ENCODE assay signal across 31 cellular contexts in the genomic region with DNA sequence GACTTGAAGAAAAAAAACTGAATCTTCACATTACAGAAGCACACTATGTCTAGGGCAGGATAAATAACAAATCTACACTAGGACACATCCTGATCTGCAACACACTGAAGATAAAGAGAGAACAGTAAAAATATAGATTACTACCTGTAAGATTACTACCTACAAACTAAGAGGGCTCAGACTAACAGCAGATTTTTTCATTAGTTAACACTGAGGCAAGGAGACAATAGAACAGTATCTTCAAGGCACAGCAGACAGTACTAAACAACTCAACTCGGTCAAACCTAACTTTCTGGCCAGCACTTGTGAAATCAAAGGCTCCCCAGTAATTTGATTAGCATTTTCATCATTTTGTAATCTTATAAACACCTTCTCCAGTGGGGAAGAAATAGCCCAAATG.
"Had no signal": no experiment of that assay in that cellular context is flagged by ENCODE, and none has a peak within 500 bp of the region (broad histone marks: within the 10 kb centered on the region; RNA-seq: fewer than 3 reads in every experiment).

No MANE protein-coding gene starts in this region.

- FAIRE-seq: urothelium cell line had no signal

- H3K4me3 Mint-ChIP-seq: activated CD8-positive, alpha-beta T cell treated with anti-CD3 and anti-CD28 coated beads for 36 hours; activated naive CD4-positive, alpha-beta T cell treated with anti-CD3 and anti-CD28 coated beads, Interleukin-2, amount 10 ng/mL, durations not matched to agents 7 days and 5 days; activated naive CD8-positive, alpha-beta T cell treated with anti-CD3 and anti-CD28 coated beads, Interleukin-2, amount 10 ng/mL, durations not matched to agents 7 days and 5 days; activated T-helper 1 cell treated with anti-CD3 and anti-CD28 coated beads, Interleukin-12 subunit alpha, Interleukin-12 subunit beta, Interleukin-2, Interleukin-4 antibody, amounts not matched to agents 30 ng/mL and 10 ng/mL and 1 ng/mL, durations not matched to agents 14 hours and 24 hours and 36 hours; mesothelial cell of epicardium; natural killer cell; neural progenitor cell; stimulated activated memory B cell treated with anti-CD40 and anti-IgM and Interleukin-4, amounts not matched to agents 10 μg/mL and 1 μg/mL and 100 μg/mL, for 72 hours had no signal

- H3K9ac ChIP-seq: neural progenitor cell, parathyroid adenoma had no signal

- H3K9me3 ChIP-seq: ascending aorta, gastroesophageal sphincter, psoas muscle had no signal

- DNase-seq: activated CD4-positive, alpha-beta T cell treated with anti-CD3 and anti-CD28 coated beads for 1 hour; activated CD4-positive, alpha-beta T cell treated with anti-CD3 and anti-CD28 coated beads, Interleukin-2, amount 50 U/mL, for 1 hour; activated CD8-positive, alpha-beta T cell treated with anti-CD3 and anti-CD28 coated beads for 36 hours; activated gamma-delta T cell; activated naive CD4-positive, alpha-beta T cell treated with anti-CD3 and anti-CD28 coated beads, Interleukin-2, amount 10 ng/mL, durations not matched to agents 7 days and 5 days; activated naive CD8-positive, alpha-beta T cell treated with anti-CD3 and anti-CD28 coated beads, Interleukin-2, amount 10 ng/mL, durations not matched to agents 7 days and 5 days; brain microvascular endothelial cell; dorsolateral prefrontal cortex; effector memory CD4-positive, alpha-beta T cell; erythroblast; left colon; mammary epithelial cell; natural killer cell; occipital lobe; psoas muscle; stimulated activated CD4-positive, alpha-beta T cell treated with anti-CD3 and anti-CD28 coated beads, Interleukin-1b, Interleukin-23, amount 100 ng/mL, for 48 hours; stimulated activated CD4-positive, alpha-beta T cell treated with anti-CD3 and anti-CD28 coated beads, Interleukin-4, amount 100 ng/mL, for 4 hours; stimulated activated CD8-positive, alpha-beta memory T cell treated with anti-CD3 and anti-CD28 coated beads, Interleukin-4, amount 100 ng/mL, for 48 hours; T-helper 2 cell; trophoblast cell had no signal

- ATAC-seq: activated CD8-positive, alpha-beta T cell treated with anti-CD3 and anti-CD28 coated beads for 36 hours; gastroesophageal sphincter; natural killer cell; psoas muscle; stimulated activated memory B cell treated with anti-CD40 and anti-IgM and Interleukin-4, amounts not matched to agents 10 μg/mL and 1 μg/mL and 100 μg/mL, for 72 hours had no signal

- H3K9me3 Mint-ChIP-seq: activated naive CD4-positive, alpha-beta T cell treated with anti-CD3 and anti-CD28 coated beads, Interleukin-2, amount 10 ng/mL, durations not matched to agents 7 days and 5 days; activated naive CD8-positive, alpha-beta T cell treated with anti-CD3 and anti-CD28 coated beads, Interleukin-2, amount 10 ng/mL, durations not matched to agents 7 days and 5 days; activated T-helper 1 cell treated with anti-CD3 and anti-CD28 coated beads, Interleukin-12 subunit alpha, Interleukin-12 subunit beta, Interleukin-2, Interleukin-4 antibody, amounts not matched to agents 30 ng/mL and 10 ng/mL and 1 ng/mL, durations not matched to agents 14 hours and 24 hours and 36 hours; natural killer cell; stimulated activated memory B cell treated with anti-CD40 and anti-IgM and Interleukin-4, amounts not matched to agents 10 μg/mL and 1 μg/mL and 100 μg/mL, for 72 hours had no signal

- H3K27ac ChIP-seq: ascending aorta, brain microvascular endothelial cell, coronary artery, gastroesophageal sphincter, hepatocyte, neural progenitor cell, parathyroid adenoma, psoas muscle had no signal

- H3K4me3 ChIP-seq: ascending aorta, coronary artery, dorsolateral prefrontal cortex, gastroesophageal sphincter, hepatocyte, neural progenitor cell, psoas muscle, smooth muscle cell had no signal

- H3K27ac Mint-ChIP-seq: activated CD8-positive, alpha-beta T cell treated with anti-CD3 and anti-CD28 coated beads for 36 hours; activated naive CD8-positive, alpha-beta T cell treated with anti-CD3 and anti-CD28 coated beads, Interleukin-2, amount 10 ng/mL, durations not matched to agents 7 days and 5 days; activated T-helper 1 cell treated with anti-CD3 and anti-CD28 coated beads, Interleukin-12 subunit alpha, Interleukin-12 subunit beta, Interleukin-2, Interleukin-4 antibody, amounts not matched to agents 30 ng/mL and 10 ng/mL and 1 ng/mL, durations not matched to agents 14 hours and 24 hours and 36 hours; mesothelial cell of epicardium; natural killer cell; neural progenitor cell; stimulated activated memory B cell treated with anti-CD40 and anti-IgM and Interleukin-4, amounts not matched to agents 10 μg/mL and 1 μg/mL and 100 μg/mL, for 72 hours had no signal

- H3K27me3 Mint-ChIP-seq: activated CD8-positive, alpha-beta T cell treated with anti-CD3 and anti-CD28 coated beads for 36 hours; activated naive CD4-positive, alpha-beta T cell treated with anti-CD3 and anti-CD28 coated beads, Interleukin-2, amount 10 ng/mL, durations not matched to agents 7 days and 5 days; activated naive CD8-positive, alpha-beta T cell treated with anti-CD3 and anti-CD28 coated beads, Interleukin-2, amount 10 ng/mL, durations not matched to agents 7 days and 5 days; stimulated activated memory B cell treated with anti-CD40 and anti-IgM and Interleukin-4, amounts not matched to agents 10 μg/mL and 1 μg/mL and 100 μg/mL, for 72 hours had no signal

- H3K4me1 ChIP-seq: neural progenitor cell had no signal

- H3K4me1 Mint-ChIP-seq: activated naive CD4-positive, alpha-beta T cell treated with anti-CD3 and anti-CD28 coated beads, Interleukin-2, amount 10 ng/mL, durations not matched to agents 7 days and 5 days; neural progenitor cell had no signal

- H3K27me3 ChIP-seq: ascending aorta, brain microvascular endothelial cell, dorsolateral prefrontal cortex, gastroesophageal sphincter, hepatocyte, neural progenitor cell had no signal
